24 cellular contexts compared by ENCODE assay signal in genomic region chr2:42871372-42871771, GRCh38.
"Had no signal": no experiment of that assay in that cellular context is flagged by ENCODE, and none has a peak within 500 bp of the region (broad histone marks: within the 10 kb centered on the region; RNA-seq: fewer than 3 reads in every experiment).

No MANE protein-coding gene starts in this region.

- ATAC-seq: left cardiac atrium; left lung; mucosa of descending colon; naive thymus-derived CD4-positive, alpha-beta T cell; natural killer cell treated with Interleukin-12 subunit alpha and Interleukin-12 subunit beta and Interleukin-15 and Interleukin-18, amount 100 ng/mL, for 72 hours; sciatic nerve; stimulated activated effector memory CD8-positive, alpha-beta T cell treated with anti-CD3 and anti-CD28 coated beads, Interleukin-12 subunit alpha, Interleukin-12 subunit beta, amount 100 ng/mL, for 72 hours; upper lobe of right lung had no signal

- H3K9me3 ChIP-seq: mucosa of descending colon, ovary, thoracic aorta, upper lobe of right lung had no signal

- FAIRE-seq: keratinocyte, urothelium cell line had no signal

- DNase-seq: hippocampal formation; kidney glomerular epithelial cell; left cardiac atrium; midbrain; mucosa of descending colon; naive thymus-derived CD4-positive, alpha-beta T cell; ovary; spleen; stimulated activated CD4-positive, alpha-beta T cell treated with anti-CD3 and anti-CD28 coated beads, Interleukin-4, amount 100 ng/mL, for 24 hours; stimulated activated naive CD4-positive, alpha-beta T cell; tibial artery; trophoblast cell; upper lobe of right lung had no signal

- H3K4me3 ChIP-seq: left lung, lung, mucosa of descending colon, ovary, right atrium auricular region, skin epidermis, spleen, suprapubic skin, thoracic aorta, tibial artery, upper lobe of right lung had no signal

- H3K36me3 ChIP-seq: left lung, ovary, right atrium auricular region, spleen, suprapubic skin, thoracic aorta, tibial artery, upper lobe of right lung had no signal

- H3K27me3 ChIP-seq: left lung, ovary, right atrium auricular region, spleen, suprapubic skin, tibial artery, upper lobe of right lung had no signal

- H3K27ac ChIP-seq: ovary, suprapubic skin, thoracic aorta, tibial artery had no signal
